13 cellular contexts compared by ENCODE assay signal in genomic region chr3:5250467-5251195, GRCh38.
DNase-seq lines count a peak whose midpoint lies in the region; ATAC-seq and TF ChIP-seq lines count a peak whose summit lies in the region.
"Had no signal": no experiment of that assay in that cellular context is flagged by ENCODE, and none has a peak within 500 bp of the region (broad histone marks: within the 10 kb centered on the region; RNA-seq: fewer than 3 reads in every experiment).

No MANE protein-coding gene starts in this region.

- H3K4ac ChIP-seq in H9 (ENCODE audit: low read depth, low read length): no peak overlapping the region

- H3K27ac ChIP-seq in SJCRH30 (no peak overlapping the region), gastroesophageal sphincter (no peak overlapping the region), smooth muscle cell (ENCODE audit: low read depth) (no peak overlapping the region), H9 (ENCODE audit: insufficient read length, low read depth, low read length) (no peak overlapping the region)
- H3K27ac ChIP-seq: 22Rv1 had no signal

- H3K27me3 ChIP-seq in SJCRH30 (0 out of 2 replicates have a peak, but pooled peaks cover 3% of the 10 kb centered on the region), gastroesophageal sphincter (no peaks in the 10 kb centered on the region), smooth muscle cell (ENCODE audit: low read depth) (no peaks in the 10 kb centered on the region), H9 (ENCODE audit: insufficient read depth, low read length) (no peaks in the 10 kb centered on the region; the same call in 1 of the 2 replicates)

- H3K4me3 ChIP-seq in SJCRH30 (peak overlapping the region; percentile 34), gastroesophageal sphincter (peak overlapping the region; percentile 25 to 40), smooth muscle cell (peak overlapping the region; percentile 12)

- no peaks in the 10 kb centered on the region for H3K9me3 ChIP-seq in SJCRH30 (replicated peaks)
- H3K9me3 ChIP-seq in gastroesophageal sphincter: no peaks in the 10 kb centered on the region
- H3K9me3 ChIP-seq in smooth muscle cell (replicated peaks; ENCODE audit: low read depth): no peaks in the 10 kb centered on the region
- H3K9me3 ChIP-seq in H9 (ENCODE audit: control insufficient read depth, low read depth, low read length): no peaks in the 10 kb centered on the region

- H3K4me3 Mint-ChIP-seq in H9: no peak overlapping the region
- H3K4me3 Mint-ChIP-seq: activated B cell treated with CpG ODN at 0.5 μM for 24 hours; activated naive CD8-positive, alpha-beta T cell; natural killer cell treated with Interleukin-12 subunit alpha and Interleukin-12 subunit beta and Interleukin-15 and Interleukin-18, amount 100 ng/mL, for 72 hours had no signal

- H2BK5ac ChIP-seq in H9 (ENCODE audit: insufficient read length, low read length): no peak overlapping the region

- H3K36me3 Mint-ChIP-seq in H9 (ENCODE audit: insufficient read depth in 1 of 3, low read depth in 3 of 3): no peaks in the 10 kb centered on the region
- H3K36me3 Mint-ChIP-seq: natural killer cell treated with Interleukin-12 subunit alpha and Interleukin-12 subunit beta and Interleukin-15 and Interleukin-18, amount 100 ng/mL, for 72 hours had no signal

- TF ChIP-seq EP300 in gastroesophageal sphincter (IDR thresholded peaks at IDR 0.05): no peak

- no peak overlapping the region for H4K91ac ChIP-seq in H9 (ENCODE audit: insufficient read length, low read depth, low read length)

- no peaks in the 10 kb centered on the region for H3K27me3 Mint-ChIP-seq in H9 (ENCODE audit: low read depth)
- H3K27me3 Mint-ChIP-seq: activated B cell treated with CpG ODN at 0.5 μM for 24 hours; activated naive CD8-positive, alpha-beta T cell had no signal

- H2BK12ac ChIP-seq in H9 (ENCODE audit: insufficient read length, low read depth, low read length): no peak overlapping the region

- no peak overlapping the region for H4K5ac ChIP-seq in H9 (ENCODE audit: insufficient read length, low read depth, low read length)

- no peak overlapping the region for H2BK20ac ChIP-seq in H9 (ENCODE audit: low read depth, low read length, poor library complexity, severe bottlenecking)

- no peak for TF ChIP-seq POLR2A in gastroesophageal sphincter (IDR thresholded peaks at IDR 0.05)

- no peak overlapping the region for H2BK15ac ChIP-seq in H9 (ENCODE audit: low read depth, low read length)

- no peak overlapping the region for H4K8ac ChIP-seq in H9 (replicated peaks; ENCODE audit: insufficient read length, low read depth, low read length)

- no peaks in the 10 kb centered on the region; a peak in 1 of 5 replicates for H3K9me3 Mint-ChIP-seq in H9
- H3K9me3 Mint-ChIP-seq: activated B cell treated with CpG ODN at 0.5 μM for 24 hours; natural killer cell treated with Interleukin-12 subunit alpha and Interleukin-12 subunit beta and Interleukin-15 and Interleukin-18, amount 100 ng/mL, for 72 hours had no signal

- H3K23me2 ChIP-seq in H9 (ENCODE audit: insufficient read length, low read depth, low read length, poor library complexity, severe bottlenecking): no peaks in the 10 kb centered on the region

- H3K79me1 ChIP-seq in H9 (ENCODE audit: insufficient read depth, low read depth, low read length, poor library complexity, severe bottlenecking): no peaks in the 10 kb centered on the region

- no peak overlapping the region for H3K27ac Mint-ChIP-seq in H9
- H3K27ac Mint-ChIP-seq: activated B cell treated with CpG ODN at 0.5 μM for 24 hours; activated naive CD8-positive, alpha-beta T cell; natural killer cell treated with Interleukin-12 subunit alpha and Interleukin-12 subunit beta and Interleukin-15 and Interleukin-18, amount 100 ng/mL, for 72 hours had no signal

- no peak overlapping the region for H2AK5ac ChIP-seq in H9 (ENCODE audit: insufficient read length, low read length)

- no peak for TF ChIP-seq CTCF in gastroesophageal sphincter (IDR thresholded peaks at IDR 0.05)
- no peak for TF ChIP-seq CTCF in smooth muscle cell (IDR thresholded peaks at IDR 0.05; ENCODE audit: borderline replicate concordance, insufficient read depth, poor library complexity, severe bottlenecking)
- TF ChIP-seq CTCF in H9 (conservative IDR thresholded peaks at IDR 0.05): no peak

- 14 to 20% methylated on average over 9 of the region's 9 CpGs for WGBS in gastroesophageal sphincter (ENCODE audit: low coverage in 1 of 2), 2 donors
- 90% methylated on average over 9 of the region's 9 CpGs for WGBS in smooth muscle cell (ENCODE audit: low lambda C conversion rate)
- WGBS in H9 (ENCODE audit: extremely low coverage, insufficient read length, low lambda C conversion rate): no CpG with 5 or more reads among the region's 9 CpGs

- H3K36me3 ChIP-seq in SJCRH30: no peaks in the 10 kb centered on the region
- H3K36me3 ChIP-seq in gastroesophageal sphincter: no peaks in the 10 kb centered on the region
- no peaks in the 10 kb centered on the region for H3K36me3 ChIP-seq in smooth muscle cell (ENCODE audit: low read depth)

- no peak overlapping the region for H3K56ac ChIP-seq in H9 (ENCODE audit: insufficient read length, low read depth, low read length)

- H2BK120ac ChIP-seq in H9 (ENCODE audit: low read depth, low read length, poor library complexity, severe bottlenecking): no peak overlapping the region

- ATAC-seq in gastroesophageal sphincter: no peak
- ATAC-seq in HG03442 (IDR thresholded peaks at IDR 0.05; ENCODE audit: unreplicated experiment): no peak
- ATAC-seq in GM21528 (IDR thresholded peaks at IDR 0.05; ENCODE audit: low FRiP score, unreplicated experiment): no peak
- ATAC-seq: natural killer cell treated with Interleukin-12 subunit alpha and Interleukin-12 subunit beta and Interleukin-15 and Interleukin-18, amount 100 ng/mL, for 72 hours had no signal

- no peak overlapping the region for H3K4me2 ChIP-seq in smooth muscle cell
- no peak overlapping the region for H3K4me2 ChIP-seq in H9 (ENCODE audit: insufficient read depth, insufficient read length, low read length)

- H3T11ph ChIP-seq in H9 (ENCODE audit: low read length): no peak overlapping the region

- H2AFZ ChIP-seq in smooth muscle cell (ENCODE audit: low read depth): no peak overlapping the region
- no peak overlapping the region for H2AFZ ChIP-seq in H9 (ENCODE audit: low read length)

- H3K9ac ChIP-seq in smooth muscle cell (ENCODE audit: low read depth) (no peak overlapping the region), H9 (ENCODE audit: extremely low read depth, insufficient read length, low read length) (no peak overlapping the region)

- no peak overlapping the region for H3K18ac ChIP-seq in H9 (ENCODE audit: insufficient read length, low read depth, low read length)

- H4K20me1 ChIP-seq in smooth muscle cell (ENCODE audit: low read depth) (no peaks in the 10 kb centered on the region), H9 (ENCODE audit: control insufficient read depth, insufficient read depth, insufficient read length) (no peaks in the 10 kb centered on the region)

- no peaks in the 10 kb centered on the region; a peak in 2 of 4 replicates for H3K4me1 Mint-ChIP-seq in H9

- no peak overlapping the region for H3K23ac ChIP-seq in H9 (ENCODE audit: insufficient read length, low read depth, low read length)

- H3K4me1 ChIP-seq in SJCRH30: no peaks in the 10 kb centered on the region
- peaks cover 0 to 5% (median 0%) of the 10 kb centered on the region in 3 donors for H3K4me1 ChIP-seq in gastroesophageal sphincter
- no peaks in the 10 kb centered on the region for H3K4me1 ChIP-seq in smooth muscle cell (ENCODE audit: low read depth)
- no peaks in the 10 kb centered on the region for H3K4me1 ChIP-seq in H9 (ENCODE audit: insufficient read depth, low read length)

- H3F3A ChIP-seq in smooth muscle cell (ENCODE audit: low read depth): no peaks in the 10 kb centered on the region

- H3K14ac ChIP-seq in H9 (ENCODE audit: insufficient read depth, low read length): no peak overlapping the region

- DNase-seq in DMS53 (lab: John Stamatoyannopoulos, UW): peak; percentile 31
- DNase-seq in DMS53 treated with DMSO at 0.1 percent for 48 hours (lab: John Stamatoyannopoulos, UW; ENCODE audit: unreplicated experiment): no peak
- peak; percentile 5 to 17 for DNase-seq in SJCRH30
- no peak for DNase-seq in smooth muscle cell (lab: John Stamatoyannopoulos, UW; ENCODE audit: unreplicated experiment)
- no peak for DNase-seq in H9
- DNase-seq: activated B cell treated with CpG ODN at 0.5 μM for 24 hours, NCI-H446 had no signal

- H3K79me2 ChIP-seq in smooth muscle cell (ENCODE audit: low read depth) (no peaks in the 10 kb centered on the region), H9 (ENCODE audit: insufficient read depth, low read length) (no peaks in the 10 kb centered on the region)

Comparison
In these comparisons a context has a peak if more than half of its experiments do, and no peak if none do; other contexts are left out.
1. DNase-seq: peak in DMS53 (single experiment) and SJCRH30 (2 of 2); none in DMS53 treated with DMSO at 0.1 percent for 48 hours (single experiment), smooth muscle cell (single experiment) and H9 (single experiment).
2. Peak in every context shown above with its lines, with median percentiles within 50 percentile points of each other: H3K4me3 ChIP-seq.